ENCODE assay signal across 1 cellular context in the genomic region with DNA sequence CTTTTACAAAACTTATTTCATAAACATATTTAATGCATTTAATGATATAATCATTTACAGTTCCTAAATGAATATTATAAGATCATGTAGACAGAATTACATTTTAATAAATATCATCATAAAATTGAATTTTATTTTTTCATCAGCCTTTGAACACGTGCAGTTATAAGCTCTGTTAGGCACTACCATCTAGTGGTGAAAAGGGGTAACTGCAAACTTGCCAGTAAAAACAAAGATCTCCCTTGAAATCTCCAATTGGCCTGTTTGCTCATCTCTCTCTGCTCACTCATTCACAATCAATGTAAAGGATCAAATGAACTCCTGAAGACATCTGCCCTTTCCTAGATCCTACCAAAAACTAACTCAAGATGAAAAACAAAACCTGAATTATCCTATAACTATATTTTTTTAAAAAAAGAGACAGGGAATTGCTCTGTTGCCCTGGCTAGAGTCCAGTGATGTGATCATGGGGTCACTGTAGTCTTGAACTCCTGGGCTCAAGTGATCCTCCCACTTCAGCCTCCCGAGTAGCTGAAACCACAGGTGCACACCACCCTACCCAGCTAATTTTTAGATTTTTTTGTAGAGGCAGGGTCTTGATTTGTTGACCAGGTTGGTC.
TF ChIP-seq lines count a peak whose summit lies in the region.

No MANE protein-coding gene starts in this region.

TF ChIP-seq in K562, 482 proteins besides CTCF, POLR2A, EP300 and RAD21 (continued from another document and continues in another):
- TF ChIP-seq ZNF407 (IDR thresholded peaks at IDR 0.05; ENCODE audit: low read depth) (no peak), ZNF134 (CRISPR knock-in tag; conservative IDR thresholded peaks at IDR 0.05) (no peak), THRA (IDR thresholded peaks at IDR 0.05) (no peak), GABPA (tag; conservative IDR thresholded peaks at IDR 0.05; ENCODE audit: low read depth) (0 out of 2 replicates have a peak, but pooled peaks have one; percentile 16), TFAM (CRISPR knock-in tag; conservative IDR thresholded peaks at IDR 0.05) (no peak), NCOA1 (IDR thresholded peaks at IDR 0.05; ENCODE audit: low read depth) (no peak), MECOM (CRISPR knock-in tag; IDR thresholded peaks at IDR 0.05) (no peak), ZBTB2 (IDR thresholded peaks at IDR 0.05) (no peak), TOE1 (IDR thresholded peaks at IDR 0.05; ENCODE audit: borderline replicate concordance) (no peak), TOE1 (CRISPR knock-in tag; IDR thresholded peaks at IDR 0.05; ENCODE audit: borderline replicate concordance, low read depth) (no peak), ZNF609 (CRISPR knock-in tag; IDR thresholded peaks at IDR 0.05; ENCODE audit: borderline replicate concordance) (no peak), MCM2 (IDR thresholded peaks at IDR 0.05; ENCODE audit: low read depth) (no peak), RFX7 (CRISPR knock-in tag; IDR thresholded peaks at IDR 0.05) (no peak), ZNF778 (CRISPR knock-in tag; IDR thresholded peaks at IDR 0.05) (no peak), SFPQ (IDR thresholded peaks at IDR 0.05; ENCODE audit: low read depth, low read length) (no peak), OTX1 (CRISPR knock-in tag; IDR thresholded peaks at IDR 0.05) (no peak), BHLHE40 (IDR thresholded peaks at IDR 0.05; ENCODE audit: low read length) (peak; percentile 83)
- TF ChIP-seq, protein P1, sequence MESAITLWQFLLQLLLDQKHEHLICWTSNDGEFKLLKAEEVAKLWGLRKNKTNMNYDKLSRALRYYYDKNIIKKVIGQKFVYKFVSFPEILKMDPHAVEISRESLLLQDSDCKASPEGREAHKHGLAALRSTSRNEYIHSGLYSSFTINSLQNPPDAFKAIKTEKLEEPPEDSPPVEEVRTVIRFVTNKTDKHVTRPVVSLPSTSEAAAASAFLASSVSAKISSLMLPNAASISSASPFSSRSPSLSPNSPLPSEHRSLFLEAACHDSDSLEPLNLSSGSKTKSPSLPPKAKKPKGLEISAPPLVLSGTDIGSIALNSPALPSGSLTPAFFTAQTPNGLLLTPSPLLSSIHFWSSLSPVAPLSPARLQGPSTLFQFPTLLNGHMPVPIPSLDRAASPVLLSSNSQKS (CRISPR knock-in tag; IDR thresholded peaks at IDR 0.05): no peak
- TF ChIP-seq, protein P2, sequence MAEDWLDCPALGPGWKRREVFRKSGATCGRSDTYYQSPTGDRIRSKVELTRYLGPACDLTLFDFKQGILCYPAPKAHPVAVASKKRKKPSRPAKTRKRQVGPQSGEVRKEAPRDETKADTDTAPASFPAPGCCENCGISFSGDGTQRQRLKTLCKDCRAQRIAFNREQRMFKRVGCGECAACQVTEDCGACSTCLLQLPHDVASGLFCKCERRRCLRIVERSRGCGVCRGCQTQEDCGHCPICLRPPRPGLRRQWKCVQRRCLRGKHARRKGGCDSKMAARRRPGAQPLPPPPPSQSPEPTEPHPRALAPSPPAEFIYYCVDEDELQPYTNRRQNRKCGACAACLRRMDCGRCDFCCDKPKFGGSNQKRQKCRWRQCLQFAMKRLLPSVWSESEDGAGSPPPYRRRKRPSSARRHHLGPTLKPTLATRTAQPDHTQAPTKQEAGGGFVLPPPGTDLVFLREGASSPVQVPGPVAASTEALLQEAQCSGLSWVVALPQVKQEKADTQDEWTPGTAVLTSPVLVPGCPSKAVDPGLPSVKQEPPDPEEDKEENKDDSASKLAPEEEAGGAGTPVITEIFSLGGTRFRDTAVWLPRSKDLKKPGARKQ (CRISPR knock-in tag; IDR thresholded peaks at IDR 0.05): no peak
- TF ChIP-seq, protein P3, sequence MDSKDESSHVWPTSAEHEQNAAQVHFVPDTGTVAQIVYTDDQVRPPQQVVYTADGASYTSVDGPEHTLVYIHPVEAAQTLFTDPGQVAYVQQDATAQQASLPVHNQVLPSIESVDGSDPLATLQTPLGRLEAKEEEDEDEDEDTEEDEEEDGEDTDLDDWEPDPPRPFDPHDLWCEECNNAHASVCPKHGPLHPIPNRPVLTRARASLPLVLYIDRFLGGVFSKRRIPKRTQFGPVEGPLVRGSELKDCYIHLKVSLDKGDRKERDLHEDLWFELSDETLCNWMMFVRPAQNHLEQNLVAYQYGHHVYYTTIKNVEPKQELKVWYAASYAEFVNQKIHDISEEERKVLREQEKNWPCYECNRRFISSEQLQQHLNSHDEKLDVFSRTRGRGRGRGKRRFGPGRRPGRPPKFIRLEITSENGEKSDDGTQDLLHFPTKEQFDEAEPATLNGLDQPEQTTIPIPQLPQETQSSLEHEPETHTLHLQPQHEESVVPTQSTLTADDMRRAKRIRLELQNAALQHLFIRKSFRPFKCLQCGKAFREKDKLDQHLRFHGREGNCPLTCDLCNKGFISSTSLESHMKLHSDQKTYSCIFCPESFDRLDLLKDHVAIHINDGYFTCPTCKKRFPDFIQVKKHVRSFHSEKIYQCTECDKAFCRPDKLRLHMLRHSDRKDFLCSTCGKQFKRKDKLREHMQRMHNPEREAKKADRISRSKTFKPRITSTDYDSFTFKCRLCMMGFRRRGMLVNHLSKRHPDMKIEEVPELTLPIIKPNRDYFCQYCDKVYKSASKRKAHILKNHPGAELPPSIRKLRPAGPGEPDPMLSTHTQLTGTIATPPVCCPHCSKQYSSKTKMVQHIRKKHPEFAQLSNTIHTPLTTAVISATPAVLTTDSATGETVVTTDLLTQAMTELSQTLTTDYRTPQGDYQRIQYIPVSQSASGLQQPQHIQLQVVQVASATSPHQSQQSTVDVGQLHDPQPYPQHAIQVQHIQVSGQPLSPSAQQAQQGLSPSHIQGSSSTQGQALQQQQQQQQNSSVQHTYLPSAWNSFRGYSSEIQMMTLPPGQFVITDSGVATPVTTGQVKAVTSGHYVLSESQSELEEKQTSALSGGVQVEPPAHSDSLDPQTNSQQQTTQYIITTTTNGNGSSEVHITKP (IDR thresholded peaks at IDR 0.05; ENCODE audit: partially characterized antibody): no peak
- TF ChIP-seq, protein P4, sequence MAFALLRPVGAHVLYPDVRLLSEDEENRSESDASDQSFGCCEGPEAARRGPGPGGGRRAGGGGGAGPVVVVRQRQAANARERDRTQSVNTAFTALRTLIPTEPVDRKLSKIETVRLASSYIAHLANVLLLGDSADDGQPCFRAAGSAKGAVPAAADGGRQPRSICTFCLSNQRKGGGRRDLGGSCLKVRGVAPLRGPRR (CRISPR knock-in tag; IDR thresholded peaks at IDR 0.05): no peak
